8 cellular contexts compared by ENCODE assay signal in the genomic region with DNA sequence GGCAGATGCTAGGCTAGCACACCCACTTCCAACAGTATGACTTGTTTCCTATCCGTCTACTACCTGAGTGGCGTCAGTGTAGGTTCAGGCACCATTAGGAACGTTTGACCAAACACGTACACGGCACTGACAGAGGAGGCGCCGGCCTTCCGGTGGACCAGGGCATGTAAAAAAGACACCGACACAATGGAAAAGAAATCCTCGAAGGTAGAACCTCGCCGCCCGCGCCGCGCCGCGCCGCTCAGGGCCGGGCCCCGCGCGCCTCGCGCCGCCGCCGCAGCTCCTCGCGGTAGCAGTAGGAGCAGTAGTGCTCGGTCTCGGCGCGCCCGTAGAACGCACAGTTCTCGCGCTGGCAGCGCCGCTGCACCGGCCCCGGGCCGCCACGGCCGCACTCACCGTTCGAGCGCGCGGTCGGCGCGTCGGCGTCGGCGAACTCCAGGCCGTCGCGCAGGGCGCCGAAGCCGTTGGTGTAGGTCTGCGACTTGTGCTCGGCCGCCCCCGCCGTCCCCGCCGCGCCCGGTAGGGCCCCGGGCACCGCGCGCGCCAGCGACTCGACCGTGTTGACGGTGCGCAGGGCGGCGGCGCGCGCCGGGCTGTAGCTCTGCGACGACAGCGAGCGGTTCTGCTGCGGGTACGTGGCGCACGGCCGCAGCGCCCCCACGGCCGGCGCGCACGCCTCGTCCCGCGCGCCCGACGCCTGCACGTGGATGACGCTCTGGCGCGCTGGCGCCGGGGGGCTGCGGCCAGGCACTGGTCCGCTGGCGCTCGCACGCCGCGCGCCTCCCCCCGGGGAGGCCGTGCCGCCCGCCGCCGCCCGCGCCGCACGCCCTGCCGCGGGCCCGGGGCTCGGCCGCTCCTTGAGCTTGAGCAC.
DNase-seq lines count a peak whose midpoint lies in the region; ATAC-seq lines count a peak whose summit lies in the region.

No MANE protein-coding gene starts in this region.

- peak overlapping the region; percentile 98 for H3K27ac Mint-ChIP-seq in activated naive CD8-positive, alpha-beta T cell
- peak overlapping the region; percentile 93 for H3K27ac Mint-ChIP-seq in stimulated activated naive CD8-positive, alpha-beta T cell treated with anti-CD3 and anti-CD28 coated beads, Interleukin-15, Interleukin-2, amounts not matched to agents 100 ng/mL and 50 ng/mL, for 24 hours

- 3% methylated on average over 138 of the region's 138 CpGs for WGBS in HUES64

- ATAC-seq in GM18511 (IDR thresholded peaks at IDR 0.05; ENCODE audit: unreplicated experiment) (no peak), HG02610 (IDR thresholded peaks at IDR 0.05; ENCODE audit: unreplicated experiment) (no peak)

- peaks cover 58% of the 10 kb centered on the region for H3K4me1 Mint-ChIP-seq in activated naive CD8-positive, alpha-beta T cell (ENCODE audit: low read depth)
- H3K4me1 Mint-ChIP-seq in stimulated activated naive CD8-positive, alpha-beta T cell treated with anti-CD3 and anti-CD28 coated beads, Interleukin-15, Interleukin-2, amounts not matched to agents 100 ng/mL and 50 ng/mL, for 24 hours (ENCODE audit: low read depth) = peaks cover 59% of the 10 kb centered on the region

- peaks cover 61% of the 10 kb centered on the region for H3K27me3 ChIP-seq in HUES64 (ENCODE audit: insufficient read depth, low read length)

- peak overlapping the region; percentile 58; the same call in 1 of the 2 replicates for H3K9ac ChIP-seq in HUES64 (ENCODE audit: low read depth, low read length)

- H3K36me3 Mint-ChIP-seq in activated naive CD8-positive, alpha-beta T cell = peaks cover 2% of the 10 kb centered on the region
- peaks cover 14% of the 10 kb centered on the region for H3K36me3 Mint-ChIP-seq in stimulated activated naive CD8-positive, alpha-beta T cell treated with anti-CD3 and anti-CD28 coated beads, Interleukin-15, Interleukin-2, amounts not matched to agents 100 ng/mL and 50 ng/mL, for 24 hours (ENCODE audit: low read depth)

- H3K36me3 ChIP-seq in HUES64 (ENCODE audit: insufficient read depth, low read length) = no peaks in the 10 kb centered on the region

- in situ Hi-C loops in ACHN (cut with HindIII; ENCODE audit: low pct_ligation_motif_present, low pct_unique_long_range_greater_than_20kb, low sequenced_read_pairs) = no loop called here

- H3K4me3 Mint-ChIP-seq in activated naive CD8-positive, alpha-beta T cell = peak overlapping the region; percentile 97
- H3K4me3 Mint-ChIP-seq in stimulated activated naive CD8-positive, alpha-beta T cell treated with anti-CD3 and anti-CD28 coated beads, Interleukin-15, Interleukin-2, amounts not matched to agents 100 ng/mL and 50 ng/mL, for 24 hours = peak overlapping the region; percentile 90

- H3K4me3 ChIP-seq in HUES64 (ENCODE audit: low read length) = peak overlapping the region; percentile 50

- H3K27me3 Mint-ChIP-seq in activated naive CD8-positive, alpha-beta T cell = no peaks in the 10 kb centered on the region
- peaks cover 9% of the 10 kb centered on the region for H3K27me3 Mint-ChIP-seq in stimulated activated naive CD8-positive, alpha-beta T cell treated with anti-CD3 and anti-CD28 coated beads, Interleukin-15, Interleukin-2, amounts not matched to agents 100 ng/mL and 50 ng/mL, for 24 hours

- H3K9me3 ChIP-seq in HUES64 (ENCODE audit: insufficient read depth, low read depth, low read length) = 0 out of 2 replicates have a peak, but pooled peaks cover 5% of the 10 kb centered on the region

- no peaks in the 10 kb centered on the region for H3K9me3 Mint-ChIP-seq in activated naive CD8-positive, alpha-beta T cell (ENCODE audit: low read depth)
- no peaks in the 10 kb centered on the region for H3K9me3 Mint-ChIP-seq in stimulated activated naive CD8-positive, alpha-beta T cell treated with anti-CD3 and anti-CD28 coated beads, Interleukin-15, Interleukin-2, amounts not matched to agents 100 ng/mL and 50 ng/mL, for 24 hours

- no peaks in the 10 kb centered on the region for H3K4me1 ChIP-seq in HUES64 (ENCODE audit: insufficient read depth, low read length)

- no peak overlapping the region for H3K27ac ChIP-seq in HUES64 (ENCODE audit: low read depth, low read length)

- DNase-seq in left kidney (ENCODE audit: low read depth, low spot score) (peak; percentile 67), cerebellum (ENCODE audit: low spot score) (no peak), ACHN (no peak)
